8 cellular contexts compared by ENCODE assay signal in genomic region chr5:155616779-155617392, GRCh38.
DNase-seq lines count a peak whose midpoint lies in the region; ATAC-seq and TF ChIP-seq lines count a peak whose summit lies in the region.

No MANE protein-coding gene starts in this region.

- ATAC-seq in HG02588 (IDR thresholded peaks at IDR 0.05; ENCODE audit: unreplicated experiment), result peak; percentile 69
- no peak for ATAC-seq in HG03196 (IDR thresholded peaks at IDR 0.05; ENCODE audit: unreplicated experiment)

- peak; percentile 55 for TF ChIP-seq CTCF in hepatocyte (IDR thresholded peaks at IDR 0.05; ENCODE audit: poor library complexity)

- H3K79me2 ChIP-seq in hepatocyte, result no peaks in the 10 kb centered on the region

- no peaks in the 10 kb centered on the region for H4K20me1 ChIP-seq in hepatocyte (ENCODE audit: insufficient read depth, poor library complexity, severe bottlenecking)

- H3K4me2 ChIP-seq in hepatocyte, result no peak overlapping the region

- H3K4me1 ChIP-seq in hepatocyte (ENCODE audit: insufficient read depth), result no peaks in the 10 kb centered on the region

- no peak overlapping the region for H3K4me3 ChIP-seq in hepatocyte

- WGBS in hepatocyte (ENCODE audit: low lambda C conversion rate, missing lambda C conversion rate), result 60% methylated on average over 4 of the region's 4 CpGs

- peak; percentile 0 to 1 for DNase-seq in NOMO-1 (lab: John Stamatoyannopoulos, UW; ENCODE audit: unreplicated experiment in 2 of 2)
- no peak for DNase-seq in NOMO-1 treated with DMSO at 0.1 percent for 48 hours (lab: John Stamatoyannopoulos, UW; ENCODE audit: unreplicated experiment)
- DNase-seq in NCI-H774 (lab: John Stamatoyannopoulos, UW), result peak; percentile 8
- DNase-seq in activated naive CD4-positive, alpha-beta T cell treated with anti-CD3 and anti-CD28 coated beads, Interleukin-2, amount 50 U/mL, for 16 hours, result peak; percentile 45
- peak; percentile 47 for DNase-seq in hepatocyte (ENCODE audit: low spot score)
- DNase-seq in stimulated activated CD4-positive, alpha-beta T cell treated with anti-CD3 and anti-CD28 coated beads, Interleukin-2, amount 100 ng/mL, for 48 hours, result peak; percentile 39 to 41

- H3K36me3 ChIP-seq in hepatocyte (replicated peaks; ENCODE audit: insufficient read depth, low read depth), result no peaks in the 10 kb centered on the region

- H3K27me3 ChIP-seq in hepatocyte, result no peaks in the 10 kb centered on the region

- H3K27ac ChIP-seq in hepatocyte, result no peak overlapping the region

- no peak overlapping the region for H2AFZ ChIP-seq in hepatocyte

- no peaks in the 10 kb centered on the region for H3K9me3 ChIP-seq in hepatocyte (ENCODE audit: low read depth)

- no peaks in the 10 kb centered on the region for H3K9me2 ChIP-seq in hepatocyte (replicated peaks; ENCODE audit: insufficient read depth)
